In the genomic region with DNA sequence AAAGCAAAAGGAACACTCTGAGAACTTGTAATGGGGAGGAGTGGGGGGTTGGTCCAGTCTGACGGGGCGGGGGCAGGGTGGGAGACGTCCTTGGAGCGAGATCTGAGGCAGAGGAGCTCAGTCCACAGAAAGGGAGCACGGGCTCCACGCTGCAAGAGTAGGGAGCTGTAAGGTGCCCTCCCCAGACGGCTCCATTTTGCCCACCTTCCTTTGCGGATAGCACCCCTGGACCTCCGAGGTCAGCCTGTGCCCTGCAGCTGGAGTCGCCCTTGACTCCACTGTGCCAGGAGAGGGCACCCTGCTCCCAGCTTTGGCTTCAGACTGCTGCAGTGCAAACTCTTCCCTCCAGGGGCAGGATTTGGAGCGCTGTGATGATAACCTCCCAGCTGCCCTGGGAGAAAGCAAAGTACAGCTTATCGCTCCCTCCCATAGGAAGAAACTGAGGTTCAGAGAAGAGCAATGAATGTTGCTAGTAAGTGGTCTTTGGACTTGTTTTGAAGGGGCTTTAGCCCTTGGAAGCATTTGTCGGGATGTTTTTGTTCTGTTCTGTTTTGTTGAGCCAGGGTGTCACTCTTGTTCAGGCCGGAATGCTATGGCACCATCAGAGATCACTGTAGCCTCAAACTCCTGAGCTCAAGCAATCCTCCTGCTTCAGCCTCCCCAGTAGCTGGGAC, we compare ENCODE assay signal across 1 cellular context.
TF ChIP-seq lines count a peak whose summit lies in the region.

No MANE protein-coding gene starts in this region.

TF ChIP-seq in HepG2, 621 proteins besides CTCF, POLR2A, EP300 and RAD21 (continued from another document and continues in another):
- TF ChIP-seq, protein P1, sequence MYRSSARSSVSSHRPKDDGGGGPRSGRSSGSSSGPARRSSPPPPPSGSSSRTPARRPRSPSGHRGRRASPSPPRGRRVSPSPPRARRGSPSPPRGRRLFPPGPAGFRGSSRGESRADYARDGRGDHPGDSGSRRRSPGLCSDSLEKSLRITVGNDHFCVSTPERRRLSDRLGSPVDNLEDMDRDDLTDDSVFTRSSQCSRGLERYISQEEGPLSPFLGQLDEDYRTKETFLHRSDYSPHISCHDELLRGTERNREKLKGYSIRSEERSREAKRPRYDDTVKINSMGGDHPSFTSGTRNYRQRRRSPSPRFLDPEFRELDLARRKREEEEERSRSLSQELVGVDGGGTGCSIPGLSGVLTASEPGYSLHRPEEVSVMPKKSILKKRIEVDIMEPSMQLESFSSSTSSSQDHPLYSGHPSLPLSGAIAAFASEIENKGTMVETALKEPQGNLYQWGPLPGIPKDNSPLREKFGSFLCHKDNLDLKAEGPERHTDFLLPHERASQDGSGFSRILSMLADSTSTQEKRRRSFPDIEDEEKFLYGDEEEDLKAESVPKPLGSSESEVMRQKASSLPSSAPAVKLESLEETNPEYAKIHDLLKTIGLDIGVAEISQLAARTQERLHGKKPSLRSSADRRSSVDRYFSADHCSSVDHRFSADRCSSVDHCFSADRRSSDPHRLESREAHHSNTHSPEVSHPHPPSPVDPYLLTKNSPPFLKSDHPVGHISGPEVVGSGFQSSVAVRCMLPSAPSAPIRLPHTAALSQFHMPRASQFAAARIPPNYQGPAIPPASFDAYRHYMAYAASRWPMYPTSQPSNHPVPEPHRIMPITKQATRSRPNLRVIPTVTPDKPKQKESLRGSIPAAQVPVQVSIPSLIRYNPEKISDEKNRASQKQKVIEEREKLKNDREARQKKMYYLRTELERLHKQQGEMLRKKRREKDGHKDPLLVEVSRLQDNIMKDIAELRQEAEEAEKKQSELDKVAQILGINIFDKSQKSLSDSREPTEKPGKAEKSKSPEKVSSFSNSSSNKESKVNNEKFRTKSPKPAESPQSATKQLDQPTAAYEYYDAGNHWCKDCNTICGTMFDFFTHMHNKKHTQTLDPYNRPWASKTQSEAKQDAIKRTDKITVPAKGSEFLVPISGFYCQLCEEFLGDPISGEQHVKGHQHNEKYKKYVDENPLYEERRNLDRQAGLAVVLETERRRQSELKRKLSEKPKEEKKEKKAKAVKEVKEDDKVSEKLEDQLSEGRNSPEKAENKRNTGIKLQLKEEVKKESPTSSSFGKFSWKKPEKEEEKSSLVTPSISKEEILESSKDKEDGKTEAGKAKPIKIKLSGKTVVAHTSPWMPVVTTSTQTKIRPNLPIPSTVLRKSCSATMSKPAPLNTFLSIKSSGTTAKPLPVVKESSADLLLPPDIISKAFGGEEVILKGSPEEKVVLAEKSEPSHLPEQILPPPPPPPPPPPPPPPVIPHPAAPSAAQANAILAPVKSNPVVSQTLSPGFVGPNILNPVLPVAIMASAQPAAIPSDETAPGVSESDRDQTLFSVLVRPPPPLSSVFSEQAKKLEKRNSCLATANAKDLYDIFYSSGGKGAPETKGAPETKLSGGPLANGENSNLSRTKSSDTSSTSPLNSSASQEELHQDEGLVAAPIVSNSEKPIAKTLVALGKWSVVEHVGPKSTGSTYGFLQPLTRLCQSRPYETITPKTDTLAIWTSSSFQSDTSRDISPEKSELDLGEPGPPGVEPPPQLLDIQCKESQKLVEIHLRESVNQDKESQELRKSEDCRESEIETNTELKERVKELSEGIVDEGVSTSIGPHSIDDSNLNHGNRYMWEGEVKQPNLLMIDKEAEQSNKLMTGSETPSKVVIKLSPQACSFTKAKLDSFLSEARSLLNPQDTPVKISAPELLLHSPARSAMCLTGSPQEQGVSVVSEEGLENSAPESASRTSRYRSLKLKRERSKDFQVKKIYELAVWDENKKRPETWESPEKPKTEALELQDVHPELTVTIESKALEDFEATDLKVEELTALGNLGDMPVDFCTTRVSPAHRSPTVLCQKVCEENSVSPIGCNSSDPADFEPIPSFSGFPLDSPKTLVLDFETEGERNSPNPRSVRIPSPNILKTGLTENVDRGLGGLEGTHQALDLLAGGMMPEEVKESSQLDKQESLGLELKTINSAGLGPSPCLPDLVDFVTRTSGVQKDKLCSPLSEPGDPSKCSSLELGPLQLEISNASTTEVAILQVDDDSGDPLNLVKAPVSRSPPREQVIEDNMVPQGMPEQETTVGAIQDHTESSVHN (CRISPR knock-in tag; IDR thresholded peaks at IDR 0.05), result peak; percentile 61; the same call in 1 of the 2 replicates
- TF ChIP-seq LRRFIP1 (CRISPR knock-in tag; conservative IDR thresholded peaks at IDR 0.05), result no peak
- no peak for TF ChIP-seq NFRKB (IDR thresholded peaks at IDR 0.05)
- no peak for TF ChIP-seq SIN3A (IDR thresholded peaks at IDR 0.05; ENCODE audit: borderline replicate concordance, low read depth, low read length)
- TF ChIP-seq, protein P2, sequence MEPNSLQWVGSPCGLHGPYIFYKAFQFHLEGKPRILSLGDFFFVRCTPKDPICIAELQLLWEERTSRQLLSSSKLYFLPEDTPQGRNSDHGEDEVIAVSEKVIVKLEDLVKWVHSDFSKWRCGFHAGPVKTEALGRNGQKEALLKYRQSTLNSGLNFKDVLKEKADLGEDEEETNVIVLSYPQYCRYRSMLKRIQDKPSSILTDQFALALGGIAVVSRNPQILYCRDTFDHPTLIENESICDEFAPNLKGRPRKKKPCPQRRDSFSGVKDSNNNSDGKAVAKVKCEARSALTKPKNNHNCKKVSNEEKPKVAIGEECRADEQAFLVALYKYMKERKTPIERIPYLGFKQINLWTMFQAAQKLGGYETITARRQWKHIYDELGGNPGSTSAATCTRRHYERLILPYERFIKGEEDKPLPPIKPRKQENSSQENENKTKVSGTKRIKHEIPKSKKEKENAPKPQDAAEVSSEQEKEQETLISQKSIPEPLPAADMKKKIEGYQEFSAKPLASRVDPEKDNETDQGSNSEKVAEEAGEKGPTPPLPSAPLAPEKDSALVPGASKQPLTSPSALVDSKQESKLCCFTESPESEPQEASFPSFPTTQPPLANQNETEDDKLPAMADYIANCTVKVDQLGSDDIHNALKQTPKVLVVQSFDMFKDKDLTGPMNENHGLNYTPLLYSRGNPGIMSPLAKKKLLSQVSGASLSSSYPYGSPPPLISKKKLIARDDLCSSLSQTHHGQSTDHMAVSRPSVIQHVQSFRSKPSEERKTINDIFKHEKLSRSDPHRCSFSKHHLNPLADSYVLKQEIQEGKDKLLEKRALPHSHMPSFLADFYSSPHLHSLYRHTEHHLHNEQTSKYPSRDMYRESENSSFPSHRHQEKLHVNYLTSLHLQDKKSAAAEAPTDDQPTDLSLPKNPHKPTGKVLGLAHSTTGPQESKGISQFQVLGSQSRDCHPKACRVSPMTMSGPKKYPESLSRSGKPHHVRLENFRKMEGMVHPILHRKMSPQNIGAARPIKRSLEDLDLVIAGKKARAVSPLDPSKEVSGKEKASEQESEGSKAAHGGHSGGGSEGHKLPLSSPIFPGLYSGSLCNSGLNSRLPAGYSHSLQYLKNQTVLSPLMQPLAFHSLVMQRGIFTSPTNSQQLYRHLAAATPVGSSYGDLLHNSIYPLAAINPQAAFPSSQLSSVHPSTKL (CRISPR knock-in tag; IDR thresholded peaks at IDR 0.05), result peak; percentile 87
- TF ChIP-seq ZFX (CRISPR knock-in tag; IDR thresholded peaks at IDR 0.05; ENCODE audit: low read depth), result peak; percentile 71; the same call in 1 of the 2 replicates
- TF ChIP-seq MAFG (CRISPR knock-in tag; IDR thresholded peaks at IDR 0.05), result no peak
- TF ChIP-seq PCBP2 (optimal IDR thresholded peaks at IDR 0.05; ENCODE audit: low read depth, low read length, poor library complexity, severe bottlenecking), result no peak
- TF ChIP-seq, protein P3, sequence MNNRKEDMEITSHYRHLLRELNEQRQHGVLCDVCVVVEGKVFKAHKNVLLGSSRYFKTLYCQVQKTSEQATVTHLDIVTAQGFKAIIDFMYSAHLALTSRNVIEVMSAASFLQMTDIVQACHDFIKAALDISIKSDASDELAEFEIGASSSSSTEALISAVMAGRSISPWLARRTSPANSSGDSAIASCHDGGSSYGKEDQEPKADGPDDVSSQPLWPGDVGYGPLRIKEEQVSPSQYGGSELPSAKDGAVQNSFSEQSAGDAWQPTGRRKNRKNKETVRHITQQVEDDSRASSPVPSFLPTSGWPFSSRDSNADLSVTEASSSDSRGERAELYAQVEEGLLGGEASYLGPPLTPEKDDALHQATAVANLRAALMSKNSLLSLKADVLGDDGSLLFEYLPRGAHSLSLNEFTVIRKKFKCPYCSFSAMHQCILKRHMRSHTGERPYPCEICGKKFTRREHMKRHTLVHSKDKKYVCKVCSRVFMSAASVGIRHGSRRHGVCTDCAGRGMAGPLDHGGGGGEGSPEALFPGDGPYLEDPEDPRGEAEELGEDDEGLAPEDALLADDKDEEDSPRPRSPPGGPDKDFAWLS (CRISPR knock-in tag; IDR thresholded peaks at IDR 0.05; ENCODE audit: borderline replicate concordance), result no peak; the same call in 1 of the 2 replicates
- TF ChIP-seq ZNF337 (CRISPR knock-in tag; IDR thresholded peaks at IDR 0.05; ENCODE audit: borderline replicate concordance, low read depth), result 0 out of 2 replicates have a peak, but pooled peaks have one; percentile 42
- TF ChIP-seq MYPOP (CRISPR knock-in tag; IDR thresholded peaks at IDR 0.05), result 0 out of 2 replicates have a peak, but pooled peaks have one; percentile 76
- TF ChIP-seq, protein P4, sequence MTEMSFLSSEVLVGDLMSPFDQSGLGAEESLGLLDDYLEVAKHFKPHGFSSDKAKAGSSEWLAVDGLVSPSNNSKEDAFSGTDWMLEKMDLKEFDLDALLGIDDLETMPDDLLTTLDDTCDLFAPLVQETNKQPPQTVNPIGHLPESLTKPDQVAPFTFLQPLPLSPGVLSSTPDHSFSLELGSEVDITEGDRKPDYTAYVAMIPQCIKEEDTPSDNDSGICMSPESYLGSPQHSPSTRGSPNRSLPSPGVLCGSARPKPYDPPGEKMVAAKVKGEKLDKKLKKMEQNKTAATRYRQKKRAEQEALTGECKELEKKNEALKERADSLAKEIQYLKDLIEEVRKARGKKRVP (CRISPR knock-in tag; IDR thresholded peaks at IDR 0.05), result no peak
- TF ChIP-seq, protein P5, sequence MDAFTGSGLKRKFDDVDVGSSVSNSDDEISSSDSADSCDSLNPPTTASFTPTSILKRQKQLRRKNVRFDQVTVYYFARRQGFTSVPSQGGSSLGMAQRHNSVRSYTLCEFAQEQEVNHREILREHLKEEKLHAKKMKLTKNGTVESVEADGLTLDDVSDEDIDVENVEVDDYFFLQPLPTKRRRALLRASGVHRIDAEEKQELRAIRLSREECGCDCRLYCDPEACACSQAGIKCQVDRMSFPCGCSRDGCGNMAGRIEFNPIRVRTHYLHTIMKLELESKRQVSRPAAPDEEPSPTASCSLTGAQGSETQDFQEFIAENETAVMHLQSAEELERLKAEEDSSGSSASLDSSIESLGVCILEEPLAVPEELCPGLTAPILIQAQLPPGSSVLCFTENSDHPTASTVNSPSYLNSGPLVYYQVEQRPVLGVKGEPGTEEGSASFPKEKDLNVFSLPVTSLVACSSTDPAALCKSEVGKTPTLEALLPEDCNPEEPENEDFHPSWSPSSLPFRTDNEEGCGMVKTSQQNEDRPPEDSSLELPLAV (CRISPR knock-in tag; conservative IDR thresholded peaks at IDR 0.05; ENCODE audit: low read depth), result no peak
- TF ChIP-seq FOXP4 (CRISPR knock-in tag; IDR thresholded peaks at IDR 0.05), result peak; percentile 59
- no peak for TF ChIP-seq ZFP36L2 (CRISPR knock-in tag; IDR thresholded peaks at IDR 0.05)
- peak; percentile 34; the same call in 1 of the 2 replicates for TF ChIP-seq ZNF430 (CRISPR knock-in tag; IDR thresholded peaks at IDR 0.05)
- 0 out of 2 replicates have a peak, but pooled peaks have one; percentile 35 for TF ChIP-seq ZNF746 (CRISPR knock-in tag; IDR thresholded peaks at IDR 0.05)
- TF ChIP-seq, protein P6, sequence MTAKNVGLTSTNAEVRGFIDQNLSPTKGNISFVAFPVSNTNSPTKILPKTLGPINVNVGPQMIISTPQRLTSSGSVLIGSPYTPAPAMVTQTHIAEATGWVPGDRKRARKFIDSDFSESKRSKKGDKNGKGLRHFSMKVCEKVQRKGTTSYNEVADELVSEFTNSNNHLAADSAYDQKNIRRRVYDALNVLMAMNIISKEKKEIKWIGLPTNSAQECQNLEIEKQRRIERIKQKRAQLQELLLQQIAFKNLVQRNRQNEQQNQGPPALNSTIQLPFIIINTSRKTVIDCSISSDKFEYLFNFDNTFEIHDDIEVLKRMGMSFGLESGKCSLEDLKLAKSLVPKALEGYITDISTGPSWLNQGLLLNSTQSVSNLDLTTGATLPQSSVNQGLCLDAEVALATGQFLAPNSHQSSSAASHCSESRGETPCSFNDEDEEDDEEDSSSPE (CRISPR knock-in tag; IDR thresholded peaks at IDR 0.05), result peak; percentile 72; the same call in 1 of the 2 replicates
- peak; percentile 92 for TF ChIP-seq RCOR2 (CRISPR knock-in tag; IDR thresholded peaks at IDR 0.05)
